Comparison of ENCODE assay signal across 12 cellular contexts in genomic region chr17:67491678-67492019, GRCh38.
A peak's percentile ranks its signal among the peaks of the same experiment; 100 is the strongest.
DNase-seq lines count a peak whose midpoint lies in the region; ATAC-seq and TF ChIP-seq lines count a peak whose summit lies in the region.
"Had no signal": no experiment of that assay in that cellular context is flagged by ENCODE, and none has a peak within 500 bp of the region (broad histone marks: within the 10 kb centered on the region; RNA-seq: fewer than 3 reads in every experiment).

No MANE protein-coding gene starts in this region.

- intact Hi-C loops in body of pancreas (cut with DNase I), result no loop called here

- WGBS in body of pancreas, 2 donors, result 29 to 34% methylated on average over 4 of the region's 4 CpGs

- H3K4me1 Mint-ChIP-seq in activated naive CD8-positive, alpha-beta T cell treated with anti-CD3 and anti-CD28 coated beads for 36 hours, result peaks cover 71% of the 10 kb centered on the region
- peaks cover 84% of the 10 kb centered on the region for H3K4me1 Mint-ChIP-seq in activated naive CD8-positive, alpha-beta T cell treated with anti-CD3 and anti-CD28 coated beads, Interleukin-2, amount 50 U/mL, for 24 hours

- H3K4me3 Mint-ChIP-seq in activated naive CD8-positive, alpha-beta T cell treated with anti-CD3 and anti-CD28 coated beads for 36 hours, result no peak overlapping the region
- no peak overlapping the region for H3K4me3 Mint-ChIP-seq in activated naive CD8-positive, alpha-beta T cell treated with anti-CD3 and anti-CD28 coated beads, Interleukin-2, amount 50 U/mL, for 24 hours

- no peak overlapping the region for H3K9ac ChIP-seq in muscle layer of colon (ENCODE audit: low read length)

- H3K36me3 Mint-ChIP-seq in activated naive CD8-positive, alpha-beta T cell treated with anti-CD3 and anti-CD28 coated beads for 36 hours, result peaks cover 21% of the 10 kb centered on the region
- peaks cover 9% of the 10 kb centered on the region for H3K36me3 Mint-ChIP-seq in activated naive CD8-positive, alpha-beta T cell treated with anti-CD3 and anti-CD28 coated beads, Interleukin-2, amount 50 U/mL, for 24 hours (ENCODE audit: low read depth)

- H3K9me3 ChIP-seq in body of pancreas (no peaks in the 10 kb centered on the region), muscle layer of colon (ENCODE audit: low read length) (no peaks in the 10 kb centered on the region)

- H3K9me3 Mint-ChIP-seq in activated naive CD8-positive, alpha-beta T cell treated with anti-CD3 and anti-CD28 coated beads for 36 hours, result peaks cover 4% of the 10 kb centered on the region
- H3K9me3 Mint-ChIP-seq in activated naive CD8-positive, alpha-beta T cell treated with anti-CD3 and anti-CD28 coated beads, Interleukin-2, amount 50 U/mL, for 24 hours, result peaks cover 10% of the 10 kb centered on the region
- H3K9me3 Mint-ChIP-seq: nephron had no signal

- DNase-seq in activated naive CD8-positive, alpha-beta T cell treated with anti-CD3 and anti-CD28 coated beads for 36 hours, result no peak
- DNase-seq in activated naive CD8-positive, alpha-beta T cell treated with anti-CD3 and anti-CD28 coated beads, Interleukin-2, amount 50 U/mL, for 24 hours, result no peak
- peak in 3 of 4 donors; percentile 30 to 41 (median 35) for DNase-seq in body of pancreas
- no peak for DNase-seq in substantia nigra (lab: John Stamatoyannopoulos, UW)
- DNase-seq in T1000 (lab: John Stamatoyannopoulos, UW), result no peak
- DNase-seq in NCI-H526 (lab: John Stamatoyannopoulos, UW), result no peak
- no peak for DNase-seq in NCI-H1417 treated with DMSO at 0.1 percent for 48 hours (lab: John Stamatoyannopoulos, UW)
- DNase-seq: activated CD4-positive, alpha-beta T cell treated with anti-CD3 and anti-CD28 coated beads for 1 hour; PC-3; stimulated activated CD4-positive, alpha-beta T cell treated with anti-CD3 and anti-CD28 coated beads, Interleukin-12 subunit alpha, Interleukin-12 subunit beta, amount 100 ng/mL, for 4 hours had no signal

- peaks cover 29% of the 10 kb centered on the region for H3K4me1 ChIP-seq in body of pancreas
- peaks cover 34% of the 10 kb centered on the region for H3K4me1 ChIP-seq in muscle layer of colon (ENCODE audit: insufficient read depth, low read length)

- TF ChIP-seq POLR2A in body of pancreas (IDR thresholded peaks at IDR 0.05), result no peak

- ATAC-seq in activated naive CD8-positive, alpha-beta T cell treated with anti-CD3 and anti-CD28 coated beads, Interleukin-2, amount 50 U/mL, for 24 hours, result no peak
- no peak for ATAC-seq in body of pancreas
- ATAC-seq: PC-3 had no signal

- no peak for TF ChIP-seq CTCF in body of pancreas (IDR thresholded peaks at IDR 0.05)

- H3K27me3 ChIP-seq in body of pancreas (no peaks in the 10 kb centered on the region), muscle layer of colon (ENCODE audit: control insufficient read depth in 1 of 2, insufficient read depth in 2 of 2, low read length in 2 of 2) (no peaks in the 10 kb centered on the region)

- H3K4me3 ChIP-seq in body of pancreas, result no peak overlapping the region
- H3K4me3 ChIP-seq in muscle layer of colon (ENCODE audit: low read depth in 1 of 2, low read length in 2 of 2), result peak overlapping the region; percentile 16 to 30

- peak overlapping the region; percentile 11 for H3K27ac Mint-ChIP-seq in activated naive CD8-positive, alpha-beta T cell treated with anti-CD3 and anti-CD28 coated beads for 36 hours
- no peak overlapping the region for H3K27ac Mint-ChIP-seq in activated naive CD8-positive, alpha-beta T cell treated with anti-CD3 and anti-CD28 coated beads, Interleukin-2, amount 50 U/mL, for 24 hours

- H3K36me3 ChIP-seq in body of pancreas (replicated peaks in 1 of 2; ENCODE audit: insufficient read depth in 1 of 2, low read depth in 2 of 2) (no peaks in the 10 kb centered on the region), muscle layer of colon (ENCODE audit: insufficient read depth, low read length) (no peaks in the 10 kb centered on the region)

- H3K27ac ChIP-seq in body of pancreas, result peak overlapping the region; percentile 65 to 94 (median 84)
- peak overlapping the region; percentile 55 for H3K27ac ChIP-seq in muscle layer of colon (ENCODE audit: low read depth, low read length)
- peak overlapping the region; percentile 73 for H3K27ac ChIP-seq in substantia nigra (ENCODE audit: low read depth, low read length, poor library complexity, severe bottlenecking)

- no peaks in the 10 kb centered on the region for H3K27me3 Mint-ChIP-seq in activated naive CD8-positive, alpha-beta T cell treated with anti-CD3 and anti-CD28 coated beads for 36 hours
- H3K27me3 Mint-ChIP-seq in activated naive CD8-positive, alpha-beta T cell treated with anti-CD3 and anti-CD28 coated beads, Interleukin-2, amount 50 U/mL, for 24 hours, result no peaks in the 10 kb centered on the region

Comparison
In these comparisons a context has a peak if more than half of its experiments do, and no peak if none do; other contexts are left out.
1. DNase-seq: peak in body of pancreas (3 of 4); none in activated naive CD8-positive, alpha-beta T cell treated with anti-CD3 and anti-CD28 coated beads for 36 hours (single experiment), activated naive CD8-positive, alpha-beta T cell treated with anti-CD3 and anti-CD28 coated beads, Interleukin-2, amount 50 U/mL, for 24 hours (single experiment), substantia nigra (0 of 49), T1000 (single experiment), NCI-H526 (0 of 2) and NCI-H1417 treated with DMSO at 0.1 percent for 48 hours (single experiment).
2. H3K4me3 ChIP-seq: peak in muscle layer of colon (2 of 2); none in body of pancreas (0 of 2).
3. Peak in every context shown above with its lines, with median percentiles within 50 percentile points of each other: H3K27ac ChIP-seq.